Comparison of ENCODE assay signal across 13 cellular contexts in genomic region chr11:78365381-78365792, GRCh38. TPM values are rescaled to one million over a fixed set of nuclear protein-coding genes. Genes with fewer than 3 reads are reported as not detected.
DNase-seq lines count a peak whose midpoint lies in the region; ATAC-seq and TF ChIP-seq lines count a peak whose summit lies in the region.
"Had no signal": no experiment of that assay in that cellular context is flagged by ENCODE, and none has a peak within 500 bp of the region (broad histone marks: within the 10 kb centered on the region; RNA-seq: fewer than 3 reads in every experiment).

No MANE protein-coding gene starts in this region.

- no peaks in the 10 kb centered on the region for H3K36me3 ChIP-seq in mesendoderm (ENCODE audit: control insufficient read depth, insufficient read depth, low read length)

- CTCF ChIA-PET in Calu3 (lab: Charles Lee) = interaction anchor here (0.9 kb wide), 1 partner anchor 13 kb away, joined by 4 read pairs; no protein-coding TSS in a partner anchor

- peak overlapping the region; percentile 98 for H3K18ac ChIP-seq in mesendoderm (ENCODE audit: low read length)

- no peaks in the 10 kb centered on the region for H3K27me3 ChIP-seq in mesendoderm (ENCODE audit: insufficient read depth, low read length, poor library complexity)

- no CpG with 5 or more reads among the region's 2 CpGs for WGBS in mesendoderm (ENCODE audit: extremely low coverage, insufficient coverage, low lambda C conversion rate)

- peaks cover 13% of the 10 kb centered on the region for H3K4me1 Mint-ChIP-seq in Calu3 (ENCODE audit: low read depth, unreplicated experiment)

- H4K8ac ChIP-seq in mesendoderm (ENCODE audit: low read depth, low read length) = no peak overlapping the region

- in situ Hi-C loops in GM13976 (cut with MboI; ENCODE audit: low sequenced_read_pairs, unreplicated experiment) = no loop called here

- no peak overlapping the region for H2BK120ac ChIP-seq in mesendoderm (ENCODE audit: low read depth, low read length)

- H3K79me2 ChIP-seq in mesendoderm (ENCODE audit: control insufficient read depth, insufficient read depth, low read length) = no peaks in the 10 kb centered on the region

- no peak overlapping the region for H3K4ac ChIP-seq in mesendoderm (ENCODE audit: low read depth, low read length)

- H2AK5ac ChIP-seq in mesendoderm (ENCODE audit: low read length) = no peak overlapping the region

- H3K4me3 ChIP-seq in mesendoderm (ENCODE audit: low read length) = no peak overlapping the region

- H3K9ac ChIP-seq in mesendoderm (ENCODE audit: low read length) = no peak overlapping the region

- no TSS peak for BruUV-seq in Calu3 (replicated peaks; lab: Mats Ljungman, UMichigan)

- peak overlapping the region; percentile 58 for H3K27ac ChIP-seq in mesendoderm (ENCODE audit: low read depth, low read length)
- H3K27ac ChIP-seq: VCaP had no signal

- H3K36me3 Mint-ChIP-seq in Calu3 (ENCODE audit: insufficient read depth, unreplicated experiment) = no peaks in the 10 kb centered on the region

- peaks cover 10% of the 10 kb centered on the region for H3K4me1 ChIP-seq in mesendoderm (ENCODE audit: control insufficient read depth, low read depth, low read length)

- H4K5ac ChIP-seq in mesendoderm (ENCODE audit: low read length) = no peak overlapping the region

- intact Hi-C loops in Calu3 (cut with micrococcal nuclease; ENCODE audit: unreplicated experiment) = loop anchor here (5.0 to 10.0 kb wide), 2 partner anchors 68 to 211 kb away; no protein-coding TSS in a partner anchor

- H2BK5ac ChIP-seq in mesendoderm (ENCODE audit: low read length) = no peak overlapping the region

- no peak for ATAC-seq in HG03045 (IDR thresholded peaks at IDR 0.05; ENCODE audit: unreplicated experiment)
- no peak for ATAC-seq in HG02588 (IDR thresholded peaks at IDR 0.05; ENCODE audit: unreplicated experiment)

- no peak overlapping the region for H3K56ac ChIP-seq in mesendoderm (ENCODE audit: low read length)

- H3K23ac ChIP-seq in mesendoderm (ENCODE audit: low read length) = no peak overlapping the region

- TF ChIP-seq CTCF in Calu3 (IDR thresholded peaks at IDR 0.05; ENCODE audit: unreplicated experiment) (no peak), GM13976 (IDR thresholded peaks at IDR 0.05; ENCODE audit: borderline replicate concordance, control extremely low read depth, extremely low read depth, insufficient read depth, missing control alignments) (no peak)

- peak overlapping the region; percentile 98 for H2BK15ac ChIP-seq in mesendoderm (replicated peaks; ENCODE audit: low read depth)

- no peak overlapping the region for H3K4me3 Mint-ChIP-seq in Calu3 (ENCODE audit: low read depth, unreplicated experiment)
- H3K4me3 Mint-ChIP-seq: memory B cell had no signal

- H3K79me1 ChIP-seq in mesendoderm (ENCODE audit: low read length) = no peaks in the 10 kb centered on the region

- H3K9me3 Mint-ChIP-seq in Calu3 (ENCODE audit: low read depth, unreplicated experiment) = no peaks in the 10 kb centered on the region
- H3K9me3 Mint-ChIP-seq: memory B cell had no signal

- DNase-seq in Calu3 (peak; percentile 61), LHCN-M2 (ENCODE audit: low read depth) (peak; percentile 50), dedifferentiated amniotic fluid mesenchymal stem cell (ENCODE audit: extremely low spot score) (peak; percentile 50), mesendoderm (peak; percentile 98), GM13976 (ENCODE audit: low spot score) (no peak), DMS53 (lab: John Stamatoyannopoulos, UW) (no peak)
- DNase-seq: Karpas-422; NCI-H526 treated with DMSO at 0.1 percent for 48 hours; stimulated activated CD4-positive, alpha-beta T cell treated with anti-CD3 and anti-CD28 coated beads, Interleukin-15, amount 100 ng/mL, for 24 hours had no signal

- H3K4me2 ChIP-seq in mesendoderm (ENCODE audit: low read length) = no peak overlapping the region

- H3K27ac Mint-ChIP-seq in Calu3 (ENCODE audit: unreplicated experiment) = no peak overlapping the region
- H3K27ac Mint-ChIP-seq: memory B cell had no signal

- H3K27me3 Mint-ChIP-seq in Calu3 (ENCODE audit: unreplicated experiment) = no peaks in the 10 kb centered on the region
- H3K27me3 Mint-ChIP-seq: memory B cell had no signal

RNA-seq across cellular contexts. Expression of gene GAB2, which starts 52.2 kb away (rescaled TPM):
- 10.6 and 12.7 TPM in 2 replicates for total RNA-seq in Calu3 (2022)
- 8.1 and 12.8 TPM in 2 replicates for total RNA-seq in LHCN-M2 (2014; rRNA removed)
- polyA plus RNA-seq in LHCN-M2 (2012) = 8.7 TPM
- polyA plus RNA-seq in mesendoderm (2013, experiment 1 of 2) = 3.9 TPM
- 4.2 TPM for polyA plus RNA-seq in mesendoderm (2013, experiment 2 of 2)

Comparison
In these comparisons a context has a peak if more than half of its experiments do, and no peak if none do; other contexts are left out.
1. DNase-seq: peak in Calu3 (single experiment), LHCN-M2 (single experiment), dedifferentiated amniotic fluid mesenchymal stem cell (single experiment) and mesendoderm (single experiment); none in GM13976 (single experiment) and DMS53 (single experiment).